Comparison of ENCODE assay signal across 13 cellular contexts in the genomic region with DNA sequence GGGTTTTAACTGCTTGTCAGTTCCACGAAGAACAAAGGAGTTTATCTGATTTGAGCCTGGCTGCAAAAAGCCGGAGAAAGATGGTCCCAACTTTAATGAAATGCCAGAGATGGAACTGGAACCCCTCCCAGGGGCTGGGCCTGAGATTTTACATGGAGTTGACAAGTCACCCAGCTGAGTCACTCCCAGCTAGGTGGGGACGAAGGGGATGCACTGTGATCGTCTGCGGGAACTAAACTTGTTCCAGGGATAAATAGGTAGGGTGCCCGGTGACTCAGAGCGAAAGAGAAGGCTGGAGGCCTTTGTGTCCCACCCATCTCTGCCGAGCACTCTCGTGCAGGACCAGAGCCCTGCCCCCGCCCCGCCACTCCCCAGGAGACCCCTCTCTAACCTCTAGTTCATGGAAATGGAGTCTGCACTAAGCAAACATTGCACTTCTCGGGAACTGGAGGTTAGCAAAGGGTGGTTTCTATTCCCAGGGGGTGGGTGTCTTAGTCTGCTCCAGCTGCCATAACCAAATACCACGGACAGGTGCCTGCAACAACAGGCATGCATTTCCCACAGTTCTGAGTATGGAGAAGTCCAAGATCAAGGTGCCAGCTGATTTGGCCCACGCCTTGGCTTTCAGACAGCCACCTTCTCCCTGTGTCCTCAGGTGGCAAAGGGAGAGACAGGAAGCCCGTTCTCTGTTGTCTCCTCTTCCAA.
DNase-seq lines count a peak whose midpoint lies in the region; ATAC-seq and TF ChIP-seq lines count a peak whose summit lies in the region.
"Had no signal": no experiment of that assay in that cellular context is flagged by ENCODE, and none has a peak within 500 bp of the region (broad histone marks: within the 10 kb centered on the region; RNA-seq: fewer than 3 reads in every experiment).

No MANE protein-coding gene starts in this region.

- H3K27me3 Mint-ChIP-seq in mesothelial cell of epicardium (ENCODE audit: low read depth) (peaks cover 43% of the 10 kb centered on the region), osteocyte (ENCODE audit: unreplicated experiment) (peaks cover 38% of the 10 kb centered on the region)
- peaks cover 59% of the 10 kb centered on the region for H3K27me3 Mint-ChIP-seq in activated T-cell treated with anti-CD3 and anti-CD28 coated beads, Interleukin-2, amount 50 U/mL, for 4 hours (ENCODE audit: low read depth)

- no peaks in the 10 kb centered on the region; a peak in 1 of 4 replicates for H3K79me1 ChIP-seq in IMR-90 (ENCODE audit: low read depth in 1 of 2, low read length in 2 of 2)

- no peak overlapping the region for H4K91ac ChIP-seq in IMR-90 (ENCODE audit: insufficient read depth, low read depth, low read length)

- in situ Hi-C loops in IMR-90 (cut with MboI; ENCODE audit: low sequenced_read_pairs), result no loop called here

- peaks cover 3% of the 10 kb centered on the region; the same call in 1 of the 2 replicates for H3K9me1 ChIP-seq in IMR-90 (ENCODE audit: insufficient read depth, low read length)

- dilution Hi-C loops in IMR-90 (cut with HindIII; ENCODE audit: low sequenced_read_pairs, unreplicated experiment), result no loop called here

- H3K36me3 Mint-ChIP-seq in mesothelial cell of epicardium (no peaks in the 10 kb centered on the region), osteocyte (ENCODE audit: unreplicated experiment) (no peaks in the 10 kb centered on the region)
- H3K36me3 Mint-ChIP-seq in activated T-cell treated with anti-CD3 and anti-CD28 coated beads, Interleukin-2, amount 50 U/mL, for 4 hours (ENCODE audit: insufficient read depth), result no peaks in the 10 kb centered on the region
- H3K36me3 Mint-ChIP-seq: immature natural killer cell had no signal

- no peak for TF ChIP-seq RAD21 in IMR-90 (IDR thresholded peaks at IDR 0.05; ENCODE audit: low read length)

- CTCF ChIA-PET in IMR-90 (lab: Yijun Ruan, JAX), result no interaction called here

- no peak overlapping the region; the same call in 1 of the 2 replicates for H3K4ac ChIP-seq in IMR-90 (ENCODE audit: low read depth, low read length)

- POLR2A ChIA-PET in IMR-90 (lab: Charles Lee; ENCODE audit: unreplicated experiment), result no interaction called here

- no peak overlapping the region for H4K8ac ChIP-seq in IMR-90 (ENCODE audit: low read depth in 2 of 2, low read length in 2 of 2)

- no peaks in the 10 kb centered on the region for H3K9me3 ChIP-seq in BLaER1 treated with 17β-estradiol and CSF1 and Interleukin-3, amounts not matched to agents 10 nM and 100 nM (replicated peaks in 1 of 11)
- no peaks in the 10 kb centered on the region for H3K9me3 ChIP-seq in IMR-90 (ENCODE audit: control insufficient read depth, insufficient read depth, low read length)
- H3K9me3 ChIP-seq: MG63 had no signal

- H3K27me3 ChIP-seq in BLaER1 treated with 17β-estradiol and CSF1 and Interleukin-3, amounts not matched to agents 10 nM and 100 nM, result peaks cover 0 to 19% (median 0%) of the 10 kb centered on the region in 11 experiments; a peak in 7 of 22 replicates
- no peaks in the 10 kb centered on the region for H3K27me3 ChIP-seq in IMR-90 (ENCODE audit: control insufficient read depth, insufficient read depth, low read length)
- H3K27me3 ChIP-seq: MG63 had no signal

- H3K9ac ChIP-seq in BLaER1 treated with 17β-estradiol and CSF1 and Interleukin-3, amounts not matched to agents 10 nM and 100 nM, result peak overlapping the region in 2 of 11 experiments; percentile 19 to 50; a peak in 3 of 22 replicates
- H3K9ac ChIP-seq in IMR-90 (ENCODE audit: low read depth, low read length), result no peak overlapping the region

- H3K56ac ChIP-seq in IMR-90 (ENCODE audit: extremely low read depth, insufficient read depth, low read length), result no peak overlapping the region

- H2AFZ ChIP-seq in IMR-90 (replicated peaks; ENCODE audit: low read length, poor library complexity), result peak overlapping the region; percentile 11

- no peak for TF ChIP-seq POLR2A in IMR-90 (IDR thresholded peaks at IDR 0.05; ENCODE audit: low read depth, low read length)

- H3K36me3 ChIP-seq in BLaER1 treated with 17β-estradiol and CSF1 and Interleukin-3, amounts not matched to agents 10 nM and 100 nM, result no peaks in the 10 kb centered on the region
- H3K36me3 ChIP-seq in IMR-90 (ENCODE audit: control insufficient read depth, insufficient read depth, low read length), result no peaks in the 10 kb centered on the region
- H3K36me3 ChIP-seq: MG63 had no signal

- H2BK5ac ChIP-seq in IMR-90 (ENCODE audit: low read depth, low read length, poor library complexity, severe bottlenecking), result no peak overlapping the region

- H3K4me2 ChIP-seq in BLaER1 treated with 17β-estradiol and CSF1 and Interleukin-3, amounts not matched to agents 10 nM and 100 nM, result peak overlapping the region; percentile 38 to 88 (median 76); a peak in 19 of 22 replicates
- no peak overlapping the region for H3K4me2 ChIP-seq in IMR-90 (ENCODE audit: low read depth, low read length)

- H3K9me3 Mint-ChIP-seq in mesothelial cell of epicardium (no peaks in the 10 kb centered on the region), osteocyte (ENCODE audit: unreplicated experiment) (no peaks in the 10 kb centered on the region)
- H3K9me3 Mint-ChIP-seq in activated T-cell treated with anti-CD3 and anti-CD28 coated beads, Interleukin-2, amount 50 U/mL, for 4 hours, result no peaks in the 10 kb centered on the region
- H3K9me3 Mint-ChIP-seq: activated CD4-positive, alpha-beta T cell treated with anti-CD3 and anti-CD28 coated beads, Interleukin-2, amount 10 ng/mL, durations not matched to agents 7 days and 5 days; activated T-cell treated with anti-CD3 and anti-CD28 coated beads, Interleukin-2, amount 50 U/mL, for 72 hours; immature natural killer cell had no signal

- DNase-seq in IMR-90, result no peak
- peak; percentile 75 for DNase-seq in SW480 (ENCODE audit: low spot score)
- DNase-seq in mesothelial cell of epicardium (ENCODE audit: low spot score in 2 of 2, unreplicated experiment in 2 of 2), result no peak
- DNase-seq in activated T-cell treated with anti-CD3 and anti-CD28 coated beads, Interleukin-2, amount 50 U/mL, for 4 hours, result no peak
- DNase-seq in T-helper 9 cell, result no peak
- no peak for DNase-seq in osteocyte (ENCODE audit: extremely low spot score, unreplicated experiment)
- DNase-seq: activated CD4-positive, alpha-beta T cell treated with anti-CD3 and anti-CD28 coated beads, Interleukin-2, amount 10 ng/mL, durations not matched to agents 7 days and 5 days; activated T-cell treated with anti-CD3 and anti-CD28 coated beads, Interleukin-2, amount 50 U/mL, for 72 hours; immature natural killer cell; MG63; midbrain had no signal

- H3K4me3 ChIP-seq in BLaER1 treated with 17β-estradiol and CSF1 and Interleukin-3, amounts not matched to agents 10 nM and 100 nM, result no peak overlapping the region
- no peak overlapping the region for H3K4me3 ChIP-seq in IMR-90 (ENCODE audit: insufficient read depth, low read depth, low read length)
- H3K4me3 ChIP-seq: MG63 had no signal

- H3K27ac ChIP-seq in BLaER1 treated with 17β-estradiol and CSF1 and Interleukin-3, amounts not matched to agents 10 nM and 100 nM, result peak overlapping the region in 4 of 11 experiments; percentile 12 to 21 (median 14); a peak in 4 of 22 replicates
- no peak overlapping the region for H3K27ac ChIP-seq in IMR-90 (ENCODE audit: insufficient read depth, low read length)

- no peak overlapping the region for H2AK9ac ChIP-seq in IMR-90 (replicated peaks; ENCODE audit: low read depth, low read length, poor library complexity)

- H3K14ac ChIP-seq in IMR-90 (replicated peaks; ENCODE audit: low read depth, low read length), result 0 out of 2 replicates have a peak overlapping the region, but pooled peaks have one; percentile 26

- no peak overlapping the region for H2AK5ac ChIP-seq in IMR-90 (ENCODE audit: low read depth, low read length)

- H2BK20ac ChIP-seq in IMR-90 (ENCODE audit: low read depth, low read length), result no peak overlapping the region

- no peak overlapping the region for H2BK120ac ChIP-seq in IMR-90 (ENCODE audit: low read depth, low read length)

- TF ChIP-seq CTCF in IMR-90 (conservative IDR thresholded peaks at IDR 0.05; ENCODE audit: low read depth, low read length) (no peak), mesothelial cell of epicardium (IDR thresholded peaks at IDR 0.05; ENCODE audit: unreplicated experiment) (no peak), osteocyte (IDR thresholded peaks at IDR 0.05) (no peak)

- H3K18ac ChIP-seq in IMR-90 (ENCODE audit: low read depth, low read length), result no peak overlapping the region

- H3K4me1 ChIP-seq in BLaER1 treated with 17β-estradiol and CSF1 and Interleukin-3, amounts not matched to agents 10 nM and 100 nM, result peaks cover 10 to 44% (median 38%) of the 10 kb centered on the region in 10 experiments
- peaks cover 17% of the 10 kb centered on the region for H3K4me1 ChIP-seq in IMR-90 (ENCODE audit: control insufficient read depth, insufficient read depth, low read length)

- no peak overlapping the region for H4K5ac ChIP-seq in IMR-90 (ENCODE audit: low read depth, low read length)

- 70% methylated on average over 2 of the region's 15 CpGs; no CpG with 5 or more reads in 1 of the 2 experiments for WGBS in IMR-90 (ENCODE audit: extremely low coverage in 2 of 2, insufficient read length in 1 of 2), 2 experiments

- H4K20me1 ChIP-seq in BLaER1 treated with 17β-estradiol and CSF1 and Interleukin-3, amounts not matched to agents 10 nM and 100 nM, result no peaks in the 10 kb centered on the region
- no peaks in the 10 kb centered on the region for H4K20me1 ChIP-seq in IMR-90 (ENCODE audit: insufficient read depth, low read length)

- ATAC-seq in IMR-90 (ENCODE audit: low read depth) (no peak), HG03135 (IDR thresholded peaks at IDR 0.05; ENCODE audit: unreplicated experiment) (no peak)
- ATAC-seq in activated T-cell treated with anti-CD3 and anti-CD28 coated beads, Interleukin-2, amount 50 U/mL, for 4 hours, result no peak
- ATAC-seq: activated T-cell treated with anti-CD3 and anti-CD28 coated beads, Interleukin-2, amount 50 U/mL, for 72 hours had no signal

- H3K4me3 Mint-ChIP-seq in mesothelial cell of epicardium (peak overlapping the region; percentile 52), osteocyte (ENCODE audit: unreplicated experiment) (no peak overlapping the region)
- H3K4me3 Mint-ChIP-seq in activated T-cell treated with anti-CD3 and anti-CD28 coated beads, Interleukin-2, amount 50 U/mL, for 4 hours, result no peak overlapping the region
- H3K4me3 Mint-ChIP-seq: activated CD4-positive, alpha-beta T cell treated with anti-CD3 and anti-CD28 coated beads, Interleukin-2, amount 10 ng/mL, durations not matched to agents 7 days and 5 days; activated T-cell treated with anti-CD3 and anti-CD28 coated beads, Interleukin-2, amount 50 U/mL, for 72 hours; immature natural killer cell had no signal

- no peak overlapping the region for H2BK15ac ChIP-seq in IMR-90 (ENCODE audit: low read depth, low read length)

- BruUV-seq in IMR-90 (replicated peaks; lab: Mats Ljungman, UMichigan), result no TSS peak

- peaks cover 17% of the 10 kb centered on the region for H3K4me1 Mint-ChIP-seq in mesothelial cell of epicardium
- no peaks in the 10 kb centered on the region for H3K4me1 Mint-ChIP-seq in activated T-cell treated with anti-CD3 and anti-CD28 coated beads, Interleukin-2, amount 50 U/mL, for 4 hours (ENCODE audit: low read depth)
- peaks cover 20% of the 10 kb centered on the region for H3K4me1 Mint-ChIP-seq in osteocyte (ENCODE audit: unreplicated experiment)
- H3K4me1 Mint-ChIP-seq: activated CD4-positive, alpha-beta T cell treated with anti-CD3 and anti-CD28 coated beads, Interleukin-2, amount 10 ng/mL, durations not matched to agents 7 days and 5 days; immature natural killer cell had no signal

- no peak overlapping the region for H3K23ac ChIP-seq in IMR-90 (ENCODE audit: low read depth, low read length)

- peak overlapping the region; percentile 7 for H3K27ac Mint-ChIP-seq in mesothelial cell of epicardium
- H3K27ac Mint-ChIP-seq in osteocyte (ENCODE audit: unreplicated experiment), result no peak overlapping the region
- H3K27ac Mint-ChIP-seq: activated CD4-positive, alpha-beta T cell treated with anti-CD3 and anti-CD28 coated beads, Interleukin-2, amount 10 ng/mL, durations not matched to agents 7 days and 5 days; activated T-cell treated with anti-CD3 and anti-CD28 coated beads, Interleukin-2, amount 50 U/mL, for 72 hours; immature natural killer cell had no signal

- intact Hi-C loops in IMR-90 (cut with micrococcal nuclease), result no loop called here
